8 cellular contexts compared by ENCODE assay signal in genomic region chr2:102033028-102033749, GRCh38. TPM values are rescaled to one million over a fixed set of nuclear protein-coding genes. Genes with fewer than 3 reads are reported as not detected.
DNase-seq lines count a peak whose midpoint lies in the region; ATAC-seq and TF ChIP-seq lines count a peak whose summit lies in the region.

No MANE protein-coding gene starts in this region.

- H3K27me3 ChIP-seq in PC-3 (ENCODE audit: low read length) (no peaks in the 10 kb centered on the region), aorta (ENCODE audit: control insufficient read depth in 1 of 2, insufficient read depth in 2 of 2, low read length in 1 of 2) (no peaks in the 10 kb centered on the region)

- H3K36me3 ChIP-seq in PC-3 (ENCODE audit: low read depth, low read length) (no peaks in the 10 kb centered on the region), aorta (ENCODE audit: control insufficient read depth in 1 of 2, insufficient read depth in 2 of 2, low read length in 1 of 2) (no peaks in the 10 kb centered on the region)

- ATAC-seq in HG02678 (IDR thresholded peaks at IDR 0.05; ENCODE audit: unreplicated experiment) (peak; percentile 93), PC-3 (no peak), aorta (ENCODE audit: low FRiP score) (peak; percentile 58), HG03280 (IDR thresholded peaks at IDR 0.05; ENCODE audit: unreplicated experiment) (no peak)
- no peak for ATAC-seq in central memory CD8-positive, alpha-beta T cell (replicated peaks; ENCODE audit: extremely low read depth, poor library complexity, severe bottlenecking)

- H3F3A ChIP-seq in PC-3 (ENCODE audit: low read length, unreplicated experiment) = no peaks in the 10 kb centered on the region

- H3K9ac ChIP-seq in PC-3 (ENCODE audit: low read length) = no peak overlapping the region

- TF ChIP-seq CTCF in GM12865 (IDR thresholded peaks at IDR 0.05; ENCODE audit: insufficient read depth, low read depth, low read length, missing control alignments) (no peak), PC-3 (conservative IDR thresholded peaks at IDR 0.05; ENCODE audit: low read depth, low read length) (no peak), mesothelial cell of epicardium (IDR thresholded peaks at IDR 0.05; ENCODE audit: unreplicated experiment) (no peak)

- no peak overlapping the region for H3K4me3 Mint-ChIP-seq in central memory CD8-positive, alpha-beta T cell
- H3K4me3 Mint-ChIP-seq in mesothelial cell of epicardium = no peak overlapping the region

- H3K4me2 ChIP-seq in PC-3 (ENCODE audit: low read length) = no peak overlapping the region

- POLR2A ChIA-PET in PC-3 (lab: Charles Lee; ENCODE audit: unreplicated experiment) = no interaction called here

- H3K4me3 ChIP-seq in GM12865 (ENCODE audit: low read depth, low read length) (no peak overlapping the region), PC-3 (ENCODE audit: low read length) (no peak overlapping the region), aorta (ENCODE audit: low read length in 2 of 2) (no peak overlapping the region)

- H3K27ac Mint-ChIP-seq in central memory CD8-positive, alpha-beta T cell (ENCODE audit: low read depth) = peak overlapping the region; percentile 33
- H3K27ac Mint-ChIP-seq in mesothelial cell of epicardium = peak overlapping the region; percentile 75

- H3K36me3 Mint-ChIP-seq in central memory CD8-positive, alpha-beta T cell (ENCODE audit: insufficient read depth) = peaks cover 3% of the 10 kb centered on the region
- H3K36me3 Mint-ChIP-seq in mesothelial cell of epicardium = peaks cover 1% of the 10 kb centered on the region

- no TSS peak for BruUV-seq in PC-3 (replicated peaks; lab: Mats Ljungman, UMichigan)

- intact Hi-C loops in PC-3 (cut with micrococcal nuclease) = no loop called here
- intact Hi-C loops in aorta (cut with DNase I) = loop anchor here in 1 of 2 donors (5.0 kb wide), 1 partner anchor 109 kb away; the partner anchor contains the start of gene IL1R1

- DNase-seq in GM12865 (ENCODE audit: low read depth) (peak; percentile 54), PC-3 (peak; percentile 7), mesothelial cell of epicardium (ENCODE audit: low spot score in 2 of 2, unreplicated experiment in 2 of 2) (no peak), aorta (peak in 1 of 2 donors; percentile 91), NCI-H1092 (lab: John Stamatoyannopoulos, UW) (no peak)
- DNase-seq in central memory CD8-positive, alpha-beta T cell (ENCODE audit: low spot score in 2 of 2) = no peak

- 47 to 53% methylated on average over 10 of the region's 10 CpGs for WGBS in aorta, 2 donors

- H3K9me2 ChIP-seq in PC-3 (replicated peaks; ENCODE audit: low read length) = no peaks in the 10 kb centered on the region

- no peaks in the 10 kb centered on the region for H3K9me3 Mint-ChIP-seq in central memory CD8-positive, alpha-beta T cell
- H3K9me3 Mint-ChIP-seq in mesothelial cell of epicardium = peaks cover 4% of the 10 kb centered on the region

- peaks cover 21% of the 10 kb centered on the region for H3K27me3 Mint-ChIP-seq in central memory CD8-positive, alpha-beta T cell
- H3K27me3 Mint-ChIP-seq in mesothelial cell of epicardium (ENCODE audit: low read depth) = no peaks in the 10 kb centered on the region

- H4K20me1 ChIP-seq in PC-3 (ENCODE audit: low read length) = no peaks in the 10 kb centered on the region

- peaks cover 15% of the 10 kb centered on the region for H3K4me1 Mint-ChIP-seq in central memory CD8-positive, alpha-beta T cell
- peaks cover 11% of the 10 kb centered on the region for H3K4me1 Mint-ChIP-seq in mesothelial cell of epicardium

- no peak overlapping the region for H3K27ac ChIP-seq in PC-3 (ENCODE audit: low read length)
- peak overlapping the region in 1 of 2 donors; percentile 14 for H3K27ac ChIP-seq in aorta (ENCODE audit: low read depth in 1 of 2, low read length in 2 of 2)

- no peaks in the 10 kb centered on the region for H3K79me2 ChIP-seq in PC-3 (ENCODE audit: low read length)

- 0 out of 2 replicates have a peak overlapping the region, but pooled peaks have one; percentile 25 for H2AFZ ChIP-seq in PC-3 (ENCODE audit: low read length)

- H3K9me3 ChIP-seq in PC-3 (ENCODE audit: low read length) (no peaks in the 10 kb centered on the region), aorta (ENCODE audit: control insufficient read depth, low read length) (no peaks in the 10 kb centered on the region)

- CTCF ChIA-PET in PC-3 (lab: Charles Lee) = no interaction called here

- peaks cover 11% of the 10 kb centered on the region for H3K4me1 ChIP-seq in PC-3 (ENCODE audit: insufficient read depth, low read length)
- H3K4me1 ChIP-seq in aorta (ENCODE audit: control insufficient read depth in 1 of 2, insufficient read depth in 2 of 2, low read length in 2 of 2) = peaks cover 4 to 10% of the 10 kb centered on the region in 2 donors

RNA-seq across cellular contexts. Expression of gene IL1R2, which starts 41.4 kb away (rescaled TPM):
- 5.6 and 6.0 TPM in 2 replicates for total RNA-seq in PC-3 (2014; rRNA removed)
- not detected in 3 replicates for total RNA-seq in mesothelial cell of epicardium
- total RNA-seq in aorta = 10 to 100 TPM in 1 of 2 donors, 1 to 10 TPM in 1; 3.3 to 38.3 TPM
- 1 to 10 TPM in 1 of 2 donors, under 1 TPM in 1; 0.97 to 9.3 TPM for polyA plus RNA-seq in aorta

Comparison
In these comparisons a context has a peak if more than half of its experiments do, and no peak if none do; other contexts are left out.
1. DNase-seq: peak in GM12865 (single experiment) and PC-3 (single experiment); none in central memory CD8-positive, alpha-beta T cell (0 of 2), mesothelial cell of epicardium (0 of 2) and NCI-H1092 (single experiment).
2. ATAC-seq: peak in HG02678 (single experiment) and aorta (single experiment); none in PC-3 (single experiment), central memory CD8-positive, alpha-beta T cell (single experiment) and HG03280 (single experiment).